1 cellular context compared by ENCODE assay signal in the genomic region with DNA sequence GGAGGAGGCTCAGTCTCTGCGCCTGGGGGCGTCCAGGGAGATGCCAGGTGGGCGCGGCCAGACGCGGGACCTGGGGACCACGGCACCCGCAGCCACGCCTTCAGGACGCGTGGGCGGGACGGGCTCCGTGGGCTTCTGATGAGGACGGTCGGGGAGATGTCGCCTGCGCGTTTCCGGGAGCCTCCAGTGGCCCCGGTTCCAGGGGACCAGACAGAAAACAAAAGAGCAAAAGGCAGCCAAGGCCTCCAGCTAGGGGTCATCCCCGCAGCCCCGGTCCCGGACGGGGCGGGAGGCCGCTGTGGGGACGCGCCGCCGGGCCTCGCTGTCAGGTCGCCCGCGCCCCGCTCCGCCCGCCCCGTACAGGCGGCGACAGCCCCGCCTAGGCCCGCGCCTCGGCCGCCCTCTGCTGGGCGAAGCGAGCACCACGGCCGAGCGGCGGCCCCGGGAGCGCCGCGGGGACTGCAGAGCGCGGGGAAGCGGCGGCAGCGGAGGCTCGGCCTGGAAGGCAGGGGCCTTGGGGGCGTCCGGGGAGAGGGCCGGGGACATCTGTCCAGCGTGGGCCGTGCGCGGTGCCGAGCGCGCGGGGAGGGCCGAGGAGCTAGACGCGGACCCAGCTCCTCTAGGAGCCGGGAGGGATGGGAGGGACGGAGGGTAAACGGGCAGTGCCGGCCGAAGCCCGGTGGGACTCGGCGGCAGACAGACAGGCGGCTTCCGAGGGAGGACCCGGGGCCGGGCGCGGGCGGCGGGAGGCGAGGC.
TF ChIP-seq lines count a peak whose summit lies in the region.

No MANE protein-coding gene starts in this region.

TF ChIP-seq in K562, 482 proteins besides CTCF, POLR2A, EP300 and RAD21 (continued from another document):
- TF ChIP-seq, protein P1, sequence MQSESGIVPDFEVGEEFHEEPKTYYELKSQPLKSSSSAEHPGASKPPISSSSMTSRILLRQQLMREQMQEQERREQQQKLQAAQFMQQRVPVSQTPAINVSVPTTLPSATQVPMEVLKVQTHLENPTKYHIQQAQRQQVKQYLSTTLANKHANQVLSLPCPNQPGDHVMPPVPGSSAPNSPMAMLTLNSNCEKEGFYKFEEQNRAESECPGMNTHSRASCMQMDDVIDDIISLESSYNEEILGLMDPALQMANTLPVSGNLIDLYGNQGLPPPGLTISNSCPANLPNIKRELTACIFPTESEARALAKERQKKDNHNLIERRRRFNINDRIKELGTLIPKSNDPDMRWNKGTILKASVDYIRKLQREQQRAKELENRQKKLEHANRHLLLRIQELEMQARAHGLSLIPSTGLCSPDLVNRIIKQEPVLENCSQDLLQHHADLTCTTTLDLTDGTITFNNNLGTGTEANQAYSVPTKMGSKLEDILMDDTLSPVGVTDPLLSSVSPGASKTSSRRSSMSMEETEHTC (IDR thresholded peaks at IDR 0.05): no peak
- TF ChIP-seq, protein P2, sequence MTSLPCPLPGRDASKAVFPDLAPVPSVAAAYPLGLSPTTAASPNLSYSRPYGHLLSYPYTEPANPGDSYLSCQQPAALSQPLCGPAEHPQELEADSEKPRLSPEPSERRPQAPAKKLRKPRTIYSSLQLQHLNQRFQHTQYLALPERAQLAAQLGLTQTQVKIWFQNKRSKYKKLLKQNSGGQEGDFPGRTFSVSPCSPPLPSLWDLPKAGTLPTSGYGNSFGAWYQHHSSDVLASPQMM (CRISPR knock-in tag; IDR thresholded peaks at IDR 0.05): no peak
TF ChIP-seq in K562: peak in this region for 89.
